ENCODE assay signal across 20 cellular contexts in genomic region chr4:38396091-38396490, GRCh38.
"Had no signal": no experiment of that assay in that cellular context is flagged by ENCODE, and none has a peak within 500 bp of the region (broad histone marks: within the 10 kb centered on the region; RNA-seq: fewer than 3 reads in every experiment).

No MANE protein-coding gene starts in this region.

- H3K27me3 Mint-ChIP-seq: T-cell had no signal

- H3K27ac Mint-ChIP-seq: IgD-negative memory B cell, T-cell had no signal

- H3K4me3 Mint-ChIP-seq: IgD-negative memory B cell, T-cell had no signal

- H3K9ac ChIP-seq: SK-N-SH had no signal

- DNase-seq: KBM-7, MV-4-11, NCI-H1048, NCI-H1105, NCI-H1417, NCI-H1436 treated with DMSO at 0.1 percent for 48 hours, NCI-H1694, NCI-H187 treated with DMSO at 0.1 percent for 48 hours, NCI-H2029 treated with DMSO at 0.1 percent for 48 hours, NCI-H2107, NCI-H2227 treated with DMSO at 0.1 percent for 48 hours, NCI-H526 treated with DMSO at 0.1 percent for 48 hours, NCI-H774, SHP77, SK-N-SH, SW 1271, T-cell had no signal

- ATAC-seq: Panc1, T-cell had no signal

- H3K4me2 ChIP-seq: SK-N-SH had no signal

- H3K27ac ChIP-seq: RWPE1 had no signal

- H3K9me3 ChIP-seq: SK-N-SH had no signal
